1 cellular context compared by ENCODE assay signal in the genomic region with DNA sequence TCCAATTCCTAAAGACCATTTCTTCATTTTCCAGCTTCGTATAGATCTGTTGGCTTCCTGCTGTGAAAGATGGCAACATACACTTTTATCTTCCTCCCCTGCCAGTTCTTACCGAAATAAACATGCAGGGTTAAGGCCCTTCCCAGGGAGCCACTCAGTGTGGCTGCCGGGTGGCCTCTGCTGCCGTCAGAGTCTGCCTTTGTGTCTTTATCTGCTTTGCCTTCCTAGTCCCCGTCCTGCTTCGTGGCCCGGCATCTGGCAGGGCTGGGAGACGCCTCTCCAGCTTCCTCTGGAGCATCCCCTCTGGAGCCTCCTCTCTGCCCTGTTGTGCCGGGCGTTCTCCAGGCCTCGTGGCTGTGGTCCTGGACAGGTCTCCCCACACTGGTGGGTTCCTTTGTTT.
TF ChIP-seq lines count a peak whose summit lies in the region.

No MANE protein-coding gene starts in this region.

TF ChIP-seq in WTC11, 78 proteins besides CTCF, POLR2A, EP300 and RAD21 (continued from another document):
- TF ChIP-seq, protein P1, sequence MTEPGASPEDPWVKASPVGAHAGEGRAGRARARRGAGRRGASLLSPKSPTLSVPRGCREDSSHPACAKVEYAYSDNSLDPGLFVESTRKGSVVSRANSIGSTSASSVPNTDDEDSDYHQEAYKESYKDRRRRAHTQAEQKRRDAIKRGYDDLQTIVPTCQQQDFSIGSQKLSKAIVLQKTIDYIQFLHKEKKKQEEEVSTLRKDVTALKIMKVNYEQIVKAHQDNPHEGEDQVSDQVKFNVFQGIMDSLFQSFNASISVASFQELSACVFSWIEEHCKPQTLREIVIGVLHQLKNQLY (CRISPR knock-in tag; IDR thresholded peaks at IDR 0.05): no peak
- no peak for TF ChIP-seq CREB1 (CRISPR knock-in tag; IDR thresholded peaks at IDR 0.05)
- no peak for TF ChIP-seq RORB (CRISPR knock-in tag; IDR thresholded peaks at IDR 0.05)
- TF ChIP-seq ZNF396 (CRISPR knock-in tag; IDR thresholded peaks at IDR 0.05; ENCODE audit: borderline replicate concordance): no peak
